In genomic region chr18:58856881-58857280, GRCh38 we compare ENCODE assay signal across 16 cellular contexts. TPM values are rescaled to one million over a fixed set of nuclear protein-coding genes. Genes with fewer than 3 reads are reported as not detected.
DNase-seq lines count a peak whose midpoint lies in the region; ATAC-seq and TF ChIP-seq lines count a peak whose summit lies in the region.
"Had no signal": no experiment of that assay in that cellular context is flagged by ENCODE, and none has a peak within 500 bp of the region (broad histone marks: within the 10 kb centered on the region; RNA-seq: fewer than 3 reads in every experiment).

No MANE protein-coding gene starts in this region.

- H3K4me3 ChIP-seq in cardiac fibroblast (replicated peaks in 1 of 2; ENCODE audit: low read depth in 2 of 2, low read length in 2 of 2), result no peak overlapping the region
- no peak overlapping the region for H3K4me3 ChIP-seq in vagina
- H3K4me3 ChIP-seq: Peyer's patch, tibial artery had no signal

- H3K27me3 ChIP-seq in vagina, result no peaks in the 10 kb centered on the region
- H3K27me3 ChIP-seq: Peyer's patch, tibial artery had no signal

- intact Hi-C loops in vagina (cut with DNase I), result no loop called here

- DNase-seq in HCEC 1CT, result peak; percentile 86
- DNase-seq in NCI-H460 (ENCODE audit: extremely low read depth, low read depth), result peak; percentile 39
- DNase-seq in cardiac fibroblast (ENCODE audit: low read depth in 2 of 2), result peak; percentile 64 to 69
- peak; percentile 21 for DNase-seq in myocyte (ENCODE audit: low read depth)
- DNase-seq in NAMALWA (ENCODE audit: low spot score), result no peak
- DNase-seq in vagina (ENCODE audit: extremely low spot score in 2 of 2), result no peak
- no peak for DNase-seq in GM10266 (ENCODE audit: extremely low spot score)
- DNase-seq: NCI-H1417 treated with DMSO at 0.1 percent for 48 hours; NCI-H446 treated with DMSO at 0.1 percent for 48 hours; nephron progenitor cell; Peyer's patch; stimulated activated CD4-positive, alpha-beta T cell treated with anti-CD3 and anti-CD28 coated beads, Interleukin-1b, Interleukin-23, amount 100 ng/mL, for 48 hours; T-helper 2 cell had no signal

- no peak overlapping the region for H3K27ac ChIP-seq in vagina
- H3K27ac ChIP-seq: Peyer's patch, tibial artery had no signal

- no peak for TF ChIP-seq CTCF in cardiac fibroblast (IDR thresholded peaks at IDR 0.05; ENCODE audit: low read depth, low read length)
- TF ChIP-seq CTCF in vagina (IDR thresholded peaks at IDR 0.05), result no peak
- TF ChIP-seq CTCF in GM10266 (IDR thresholded peaks at IDR 0.05; ENCODE audit: control insufficient read depth, insufficient read depth, low read depth, missing control alignments), result no peak

- H3K4me1 ChIP-seq in vagina, result peaks cover 38% of the 10 kb centered on the region
- H3K4me1 ChIP-seq: Peyer's patch had no signal

- H3K9me3 ChIP-seq in vagina, result no peaks in the 10 kb centered on the region
- H3K9me3 ChIP-seq: Peyer's patch, tibial artery had no signal

- no peaks in the 10 kb centered on the region for H3K36me3 ChIP-seq in vagina
- H3K36me3 ChIP-seq: Peyer's patch, tibial artery had no signal

- no peak for ATAC-seq in HG03439 (IDR thresholded peaks at IDR 0.05; ENCODE audit: unreplicated experiment)
- ATAC-seq: activated naive CD4-positive, alpha-beta T cell treated with anti-CD3 and anti-CD28 coated beads, Interleukin-2, amount 50 U/mL, for 72 hours had no signal

- no peak for TF ChIP-seq POLR2A in vagina (IDR thresholded peaks at IDR 0.05)

RNA-seq across cellular contexts. Expression of gene ZNF532, which starts 7.8 kb away (rescaled TPM):
- 4.0 and 6.1 TPM in 2 replicates for total RNA-seq in NCI-H460 (2014; rRNA removed; shearing (Covaris generic))
- 2.0 and 10.9 TPM in 2 replicates for polyA plus RNA-seq in NCI-H460 (2014; cell fraction: nucleus; rRNA removed)
- total RNA-seq in myocyte, result 40.1 and 49.4 TPM in 2 replicates
- polyA plus RNA-seq in myocyte (2012), result 25.5 TPM
- total RNA-seq in vagina, result 77.1 TPM

Comparison
In these comparisons a context has a peak if more than half of its experiments do, and no peak if none do; other contexts are left out.
1. DNase-seq: peak in HCEC 1CT (single experiment), NCI-H460 (single experiment), cardiac fibroblast (2 of 2) and myocyte (single experiment); none in NAMALWA (single experiment), vagina (0 of 2) and GM10266 (single experiment).